9 cellular contexts compared by ENCODE assay signal in genomic region chr10:119368991-119369869, GRCh38.
A peak's percentile ranks its signal among the peaks of the same experiment; 100 is the strongest.
DNase-seq lines count a peak whose midpoint lies in the region; ATAC-seq and TF ChIP-seq lines count a peak whose summit lies in the region.
"Had no signal": no experiment of that assay in that cellular context is flagged by ENCODE, and none has a peak within 500 bp of the region (broad histone marks: within the 10 kb centered on the region; RNA-seq: fewer than 3 reads in every experiment).

No MANE protein-coding gene starts in this region.

- TF ChIP-seq CTCF in MCF 10A (IDR thresholded peaks at IDR 0.05; ENCODE audit: unreplicated experiment), result no peak

- CTCF ChIA-PET in activated CD8-positive, alpha-beta memory T cell treated with anti-CD3 and anti-CD28 coated beads, Interleukin-2, amount 10 ng/mL, durations not matched to agents 7 days and 5 days (lab: Charles Lee), result interaction anchor here (0.9 to 1.1 kb wide), 2 partner anchors 48 to 157 kb away, joined by 3 to 4 read pairs; no protein-coding TSS in a partner anchor
- CTCF ChIA-PET in MCF 10A (lab: Yijun Ruan, JAX), result no interaction called here

- peaks cover 62% of the 10 kb centered on the region for H3K4me1 Mint-ChIP-seq in stimulated activated memory B cell treated with anti-CD40 and anti-IgM and Interleukin-4, amounts not matched to agents 10 μg/mL and 1 μg/mL and 100 μg/mL, for 72 hours
- peaks cover 19% of the 10 kb centered on the region for H3K4me1 Mint-ChIP-seq in activated CD8-positive, alpha-beta memory T cell treated with anti-CD3 and anti-CD28 coated beads, Interleukin-2, amount 10 ng/mL, durations not matched to agents 7 days and 5 days
- H3K4me1 Mint-ChIP-seq in MCF 10A (ENCODE audit: insufficient read depth, unreplicated experiment), result peaks cover 10% of the 10 kb centered on the region

- H3K9me3 Mint-ChIP-seq in stimulated activated memory B cell treated with anti-CD40 and anti-IgM and Interleukin-4, amounts not matched to agents 10 μg/mL and 1 μg/mL and 100 μg/mL, for 72 hours, result peaks cover 4% of the 10 kb centered on the region
- no peaks in the 10 kb centered on the region for H3K9me3 Mint-ChIP-seq in activated CD8-positive, alpha-beta memory T cell treated with anti-CD3 and anti-CD28 coated beads, Interleukin-2, amount 10 ng/mL, durations not matched to agents 7 days and 5 days (ENCODE audit: low read depth)
- no peaks in the 10 kb centered on the region for H3K9me3 Mint-ChIP-seq in MCF 10A (ENCODE audit: unreplicated experiment)
- H3K9me3 Mint-ChIP-seq: activated naive CD4-positive, alpha-beta T cell treated with anti-CD3 and anti-CD28 coated beads, Interleukin-2, amount 50 U/mL, for 24 hours had no signal

- ATAC-seq in GM19035 (IDR thresholded peaks at IDR 0.05; ENCODE audit: unreplicated experiment), result peak; percentile 75
- ATAC-seq in HG02943 (IDR thresholded peaks at IDR 0.05; ENCODE audit: low read depth, unreplicated experiment), result peak; percentile 69
- ATAC-seq in stimulated activated memory B cell treated with anti-CD40 and anti-IgM and Interleukin-4, amounts not matched to agents 10 μg/mL and 1 μg/mL and 100 μg/mL, for 72 hours, result peak; percentile 87
- no peak for ATAC-seq in activated CD8-positive, alpha-beta memory T cell treated with anti-CD3 and anti-CD28 coated beads, Interleukin-2, amount 10 ng/mL, durations not matched to agents 7 days and 5 days

- H3K27me3 Mint-ChIP-seq in stimulated activated memory B cell treated with anti-CD40 and anti-IgM and Interleukin-4, amounts not matched to agents 10 μg/mL and 1 μg/mL and 100 μg/mL, for 72 hours, result no peaks in the 10 kb centered on the region
- no peaks in the 10 kb centered on the region for H3K27me3 Mint-ChIP-seq in activated CD8-positive, alpha-beta memory T cell treated with anti-CD3 and anti-CD28 coated beads, Interleukin-2, amount 10 ng/mL, durations not matched to agents 7 days and 5 days
- H3K27me3 Mint-ChIP-seq in MCF 10A (ENCODE audit: insufficient read depth, unreplicated experiment), result no peaks in the 10 kb centered on the region
- H3K27me3 Mint-ChIP-seq: activated naive CD4-positive, alpha-beta T cell treated with anti-CD3 and anti-CD28 coated beads, Interleukin-2, amount 50 U/mL, for 24 hours had no signal

- POLR2A ChIA-PET in MCF 10A (lab: Yijun Ruan, JAX), result no interaction called here

- peaks cover 14% of the 10 kb centered on the region for H3K36me3 Mint-ChIP-seq in stimulated activated memory B cell treated with anti-CD40 and anti-IgM and Interleukin-4, amounts not matched to agents 10 μg/mL and 1 μg/mL and 100 μg/mL, for 72 hours
- H3K36me3 Mint-ChIP-seq in activated CD8-positive, alpha-beta memory T cell treated with anti-CD3 and anti-CD28 coated beads, Interleukin-2, amount 10 ng/mL, durations not matched to agents 7 days and 5 days, result no peaks in the 10 kb centered on the region
- no peaks in the 10 kb centered on the region for H3K36me3 Mint-ChIP-seq in MCF 10A (ENCODE audit: insufficient read depth, unreplicated experiment)
- H3K36me3 Mint-ChIP-seq: activated naive CD4-positive, alpha-beta T cell treated with anti-CD3 and anti-CD28 coated beads, Interleukin-2, amount 50 U/mL, for 24 hours had no signal

- intact Hi-C loops in MCF 10A (cut with micrococcal nuclease), result no loop called here

- BruUV-seq in MCF 10A (replicated peaks; lab: Mats Ljungman, UMichigan), result no TSS peak

- peak overlapping the region; percentile 81 for H3K4me3 Mint-ChIP-seq in stimulated activated memory B cell treated with anti-CD40 and anti-IgM and Interleukin-4, amounts not matched to agents 10 μg/mL and 1 μg/mL and 100 μg/mL, for 72 hours
- no peak overlapping the region for H3K4me3 Mint-ChIP-seq in activated CD8-positive, alpha-beta memory T cell treated with anti-CD3 and anti-CD28 coated beads, Interleukin-2, amount 10 ng/mL, durations not matched to agents 7 days and 5 days
- H3K4me3 Mint-ChIP-seq in MCF 10A (ENCODE audit: unreplicated experiment), result no peak overlapping the region
- H3K4me3 Mint-ChIP-seq: activated naive CD4-positive, alpha-beta T cell treated with anti-CD3 and anti-CD28 coated beads, Interleukin-2, amount 50 U/mL, for 24 hours had no signal

- peak; percentile 49 for DNase-seq in dermis blood vessel endothelial cell
- no peak for DNase-seq in kidney glomerular epithelial cell (lab: John Stamatoyannopoulos, UW)
- DNase-seq in activated CD8-positive, alpha-beta memory T cell treated with anti-CD3 and anti-CD28 coated beads, Interleukin-2, amount 10 ng/mL, durations not matched to agents 7 days and 5 days, result no peak
- no peak for DNase-seq in SIG-M5 treated with dmso at 0.1 percent for 504 hours (lab: John Stamatoyannopoulos, UW; ENCODE audit: unreplicated experiment)
- DNase-seq in MCF 10A (ENCODE audit: unreplicated experiment), result no peak

- peak overlapping the region; percentile 94 for H3K27ac Mint-ChIP-seq in stimulated activated memory B cell treated with anti-CD40 and anti-IgM and Interleukin-4, amounts not matched to agents 10 μg/mL and 1 μg/mL and 100 μg/mL, for 72 hours
- H3K27ac Mint-ChIP-seq in activated CD8-positive, alpha-beta memory T cell treated with anti-CD3 and anti-CD28 coated beads, Interleukin-2, amount 10 ng/mL, durations not matched to agents 7 days and 5 days, result no peak overlapping the region
- H3K27ac Mint-ChIP-seq in MCF 10A (ENCODE audit: low read depth, unreplicated experiment), result no peak overlapping the region
- H3K27ac Mint-ChIP-seq: activated naive CD4-positive, alpha-beta T cell treated with anti-CD3 and anti-CD28 coated beads, Interleukin-2, amount 50 U/mL, for 24 hours had no signal
